ENCODE assay signal across 8 cellular contexts in the genomic region with DNA sequence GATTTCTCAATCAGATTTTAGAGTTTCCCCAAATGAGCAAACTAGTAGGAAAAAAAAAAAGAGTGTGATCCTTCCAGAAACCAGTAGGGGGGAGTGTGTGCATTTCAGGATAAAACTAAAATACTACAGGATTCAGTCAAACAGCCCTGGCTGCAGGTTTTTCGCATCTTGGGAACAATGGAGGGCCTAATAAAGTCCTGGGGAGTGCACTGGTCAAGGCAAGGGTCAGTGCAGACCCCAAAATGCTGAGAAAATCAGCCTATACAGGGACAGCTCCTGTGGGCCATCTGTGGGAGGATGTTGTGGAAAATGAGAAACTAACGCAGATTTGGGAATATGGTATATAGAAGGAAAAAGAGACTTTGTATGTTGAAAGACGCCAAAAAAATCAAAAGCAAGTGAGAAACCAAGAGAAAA. TPM values are rescaled to one million over a fixed set of nuclear protein-coding genes. Genes with fewer than 3 reads are reported as not detected.
DNase-seq lines count a peak whose midpoint lies in the region; ATAC-seq and TF ChIP-seq lines count a peak whose summit lies in the region.

No MANE protein-coding gene starts in this region.

- in situ Hi-C loops in astrocyte of the cerebellum (cut with HindIII; ENCODE audit: low sequenced_read_pairs), result no loop called here

- ATAC-seq in left lobe of liver (peak; percentile 73), GM19351 (IDR thresholded peaks at IDR 0.05; ENCODE audit: unreplicated experiment) (no peak), HG02870 (IDR thresholded peaks at IDR 0.05; ENCODE audit: unreplicated experiment) (no peak)

- no peak overlapping the region for H3K4me3 ChIP-seq in astrocyte of the cerebellum (ENCODE audit: low read depth, low read length)

- peak; percentile 70 for TF ChIP-seq CTCF in astrocyte of the cerebellum (IDR thresholded peaks at IDR 0.05; ENCODE audit: low read depth, low read length, missing control alignments)

- DNase-seq in NCI-H2196 (lab: John Stamatoyannopoulos, UW; ENCODE audit: unreplicated experiment), result peak; percentile 7
- DNase-seq in NCI-H2196 treated with DMSO at 0.1 percent for 48 hours (lab: John Stamatoyannopoulos, UW; ENCODE audit: unreplicated experiment), result no peak
- DNase-seq in NCI-H146 (lab: John Stamatoyannopoulos, UW), result peak; percentile 50
- peak; percentile 40 for DNase-seq in astrocyte of the cerebellum (ENCODE audit: low read depth)
- DNase-seq in left lobe of liver (ENCODE audit: low spot score), result no peak
- DNase-seq in DMS153 (lab: John Stamatoyannopoulos, UW), result no peak

RNA-seq across cellular contexts. Expression of a gene that starts 22.2 kb away (rescaled TPM):
- 39.7 TPM for total RNA-seq in left lobe of liver

RNA-seq across cellular contexts. Expression of a gene that starts 23.3 kb away (rescaled TPM):
- total RNA-seq in left lobe of liver, result 0.08 TPM

Comparison
In these comparisons a context has a peak if more than half of its experiments do, and no peak if none do; other contexts are left out.
1. DNase-seq: peak in NCI-H2196 (single experiment), NCI-H146 (single experiment) and astrocyte of the cerebellum (single experiment); none in NCI-H2196 treated with DMSO at 0.1 percent for 48 hours (single experiment), left lobe of liver (single experiment) and DMS153 (single experiment).